21 cellular contexts compared by ENCODE assay signal in the genomic region with DNA sequence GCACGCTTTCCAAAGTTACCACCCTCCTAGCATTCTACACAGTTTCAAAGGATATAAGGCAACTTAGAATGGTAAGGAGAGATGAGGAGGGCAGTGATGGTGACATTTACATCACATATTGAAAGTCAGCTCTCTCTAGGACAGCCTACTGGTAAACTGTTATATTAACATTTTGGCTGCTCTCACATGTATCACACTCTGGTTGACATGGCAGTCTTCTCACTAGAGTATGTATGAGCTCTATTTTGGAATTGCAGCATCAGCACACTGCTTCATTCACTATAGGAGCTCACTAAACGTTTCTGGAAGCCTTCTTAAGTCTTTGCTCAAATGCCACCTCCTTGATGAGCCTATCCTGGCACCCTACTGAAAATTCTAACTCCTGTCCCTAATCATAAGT.
DNase-seq lines count a peak whose midpoint lies in the region; ATAC-seq and TF ChIP-seq lines count a peak whose summit lies in the region.
"Had no signal": no experiment of that assay in that cellular context is flagged by ENCODE, and none has a peak within 500 bp of the region (broad histone marks: within the 10 kb centered on the region; RNA-seq: fewer than 3 reads in every experiment).

No MANE protein-coding gene starts in this region.

- no peak for TF ChIP-seq CTCF in heart left ventricle (IDR thresholded peaks at IDR 0.05)

- DNase-seq in heart left ventricle (no peak), Right ventricle myocardium inferior (ENCODE audit: missing footprints) (no peak), right cardiac atrium (no peak), left cardiac atrium (no peak)
- DNase-seq: 8988T; ACHN; BE2C; C1 segment of cervical spinal cord; CD4-positive, alpha-beta memory T cell; CD4-positive, CD25-positive, alpha-beta regulatory T cell; CD8-positive, alpha-beta memory T cell; DMS 273 treated with DMSO at 0.1 percent for 48 hours; DMS153; DMS53; DMS79; DND-41; EL; GDM1 had no signal

- H3K4me1 ChIP-seq in heart left ventricle: peaks cover 0 to 34% (median 0%) of the 10 kb centered on the region in 12 donors
- peaks cover 7% of the 10 kb centered on the region for H3K4me1 ChIP-seq in right cardiac atrium (ENCODE audit: control insufficient read depth, insufficient read depth, low read length)
- H3K4me1 ChIP-seq: BE2C, BLaER1 had no signal

- no peak for TF ChIP-seq POLR2A in heart left ventricle (IDR thresholded peaks at IDR 0.05)

- intact Hi-C loops in heart left ventricle (cut with DNase I): no loop called here
- intact Hi-C loops in Right ventricle myocardium inferior (cut with DNase I): no loop called here
- intact Hi-C loops in right cardiac atrium (cut with DNase I): no loop called here
- intact Hi-C loops in left cardiac atrium (cut with DNase I): no loop called here

- WGBS in heart left ventricle, 4 donors: 56 to 65% (median 59%) methylated on average over 2 of the region's 2 CpGs
- WGBS in right cardiac atrium: 59% methylated on average over 2 of the region's 2 CpGs

- ATAC-seq in heart left ventricle (peak in 3 of 4 donors; percentile 14 to 46 (median 33)), Right ventricle myocardium inferior (no peak), right cardiac atrium (peak; percentile 59 to 67), left cardiac atrium (no peak), GM19328 (IDR thresholded peaks at IDR 0.05; ENCODE audit: unreplicated experiment) (no peak)
- ATAC-seq: GM12878 had no signal

- H3K36me3 ChIP-seq in heart left ventricle: no peaks in the 10 kb centered on the region
- H3K36me3 ChIP-seq: BE2C, BLaER1 had no signal

- H3K9me3 ChIP-seq in heart left ventricle (peaks cover 0 to 7% (median 0%) of the 10 kb centered on the region in 12 donors), right cardiac atrium (ENCODE audit: control insufficient read depth, low read length) (no peaks in the 10 kb centered on the region)
- H3K9me3 ChIP-seq: BE2C had no signal

- H3K27ac ChIP-seq in heart left ventricle (no peak overlapping the region), right cardiac atrium (ENCODE audit: low read length) (no peak overlapping the region)
- H3K27ac ChIP-seq: BLaER1 had no signal

- H3K27me3 ChIP-seq in heart left ventricle (no peaks in the 10 kb centered on the region), right cardiac atrium (ENCODE audit: control insufficient read depth, insufficient read depth) (no peaks in the 10 kb centered on the region)
- H3K27me3 ChIP-seq: BE2C, BLaER1 had no signal

- H3K4me3 ChIP-seq in heart left ventricle (no peak overlapping the region), right cardiac atrium (ENCODE audit: low read length) (no peak overlapping the region)
- H3K4me3 ChIP-seq: BLaER1, GM12878 had no signal

Comparison
In these comparisons a context has a peak if more than half of its experiments do, and no peak if none do; other contexts are left out.
1. ATAC-seq: peak in heart left ventricle (3 of 4) and right cardiac atrium (2 of 2); none in Right ventricle myocardium inferior (single experiment), left cardiac atrium (0 of 2) and GM19328 (single experiment).